ENCODE assay signal across 4 cellular contexts in genomic region chr4:118418396-118418795, GRCh38.
A peak's percentile ranks its signal among the peaks of the same experiment; 100 is the strongest.
DNase-seq lines count a peak whose midpoint lies in the region; ATAC-seq, FAIRE-seq and TF ChIP-seq lines count a peak whose summit lies in the region.
"Not testable (repeated sequence)": the region's sequence is repeated elsewhere in the genome, so short reads cannot be mapped to it uniquely, and the experiment has no call there.

No MANE protein-coding gene starts in this region.

- not testable (repeated sequence) for H3K4me1 ChIP-seq in K562 (replicated peaks in 1 of 2; ENCODE audit: control insufficient read depth in 2 of 2, insufficient read depth in 2 of 2, low read length in 2 of 2); trophoblast cell (ENCODE audit: control insufficient read depth in 1 of 2, insufficient read depth in 2 of 2, low read length in 2 of 2)

- WGBS in K562 (ENCODE audit: insufficient coverage, low coverage, missing lambda C conversion rate), result 0% methylated on average over 2 of the region's 2 CpGs
- WGBS in trophoblast cell (ENCODE audit: extremely low coverage, insufficient coverage, insufficient read length), result no CpG with 5 or more reads among the region's 2 CpGs

- H3K79me2 ChIP-seq in K562 (ENCODE audit: control insufficient read depth, insufficient read depth, low read length); trophoblast cell (ENCODE audit: control insufficient read depth, insufficient read depth, low read length, poor library complexity): not testable (repeated sequence)

- H2BK120ac ChIP-seq in trophoblast cell (ENCODE audit: insufficient read depth, low read length, poor library complexity), result not testable (repeated sequence)

- not testable (repeated sequence) for ATAC-seq in K562

- not testable (repeated sequence) for H3K4ac ChIP-seq in trophoblast cell (ENCODE audit: low read depth, low read length)

- FAIRE-seq in K562 (lab: Jason Lieb, UNC), result not testable (repeated sequence)

- H2BK12ac ChIP-seq in trophoblast cell (ENCODE audit: low read length), result peak overlapping the region; percentile 40

- not testable (repeated sequence) for H3K14ac ChIP-seq in trophoblast cell (ENCODE audit: low read length)

- not testable (repeated sequence) for TF ChIP-seq EP300 in K562 (IDR thresholded peaks at IDR 0.05; ENCODE audit: low read length)

- BruUV-seq in K562 (replicated peaks; lab: Mats Ljungman, UMichigan), result not testable (repeated sequence)

- not testable (repeated sequence) for H3K27me3 ChIP-seq in K562 (ENCODE audit: control insufficient read depth in 2 of 2, insufficient read depth in 2 of 2, low read length in 2 of 2); trophoblast cell (ENCODE audit: insufficient read depth, low read length)

- H4K8ac ChIP-seq in trophoblast cell (ENCODE audit: low read depth, low read length), result not testable (repeated sequence)

- intact Hi-C loops in K562 (cut with micrococcal nuclease), result not testable (repeated sequence)

- not testable (repeated sequence) for TF ChIP-seq CTCF in NB4 (IDR thresholded peaks at IDR 0.05; ENCODE audit: low read depth, low read length); K562 (IDR thresholded peaks at IDR 0.05 in 2 of 3, conservative IDR thresholded peaks at IDR 0.05 in 1 of 3; ENCODE audit: insufficient read depth in 2 of 3, low read depth in 1 of 3, low read length in 3 of 3)

- not testable (repeated sequence) for H2BK5ac ChIP-seq in trophoblast cell (ENCODE audit: low read depth, low read length, poor library complexity)

- H3K27ac ChIP-seq in K562 (ENCODE audit: extremely low read depth, low read depth, low read length); trophoblast cell (ENCODE audit: low read depth, low read length): not testable (repeated sequence)

- peak; percentile 75 for DNase-seq in NB4 (ENCODE audit: low read depth)
- peak; percentile 6 for DNase-seq in SIG-M5 treated with dmso at 0.1 percent for 504 hours (lab: John Stamatoyannopoulos, UW; ENCODE audit: unreplicated experiment)
- not testable (repeated sequence) for DNase-seq in K562 (ENCODE audit: extremely low read depth in 1 of 4, low spot score in 3 of 4); trophoblast cell

- not testable (repeated sequence) for H3K9ac ChIP-seq in K562 (ENCODE audit: insufficient read depth in 1 of 2, low read depth in 2 of 2, low read length in 2 of 2); trophoblast cell (ENCODE audit: low read length)

- peak overlapping the region; percentile 73 for H3K4me3 ChIP-seq in NB4 (ENCODE audit: low read depth, low read length)
- not testable (repeated sequence) for H3K4me3 ChIP-seq in K562; trophoblast cell (ENCODE audit: low read depth, low read length)

- CTCF ChIA-PET in K562 (lab: Yijun Ruan, JAX; ENCODE audit: low intra/inter-chr PET ratio), result not testable (repeated sequence)

- H4K12ac ChIP-seq in trophoblast cell (ENCODE audit: low read depth, low read length), result not testable (repeated sequence)

- not testable (repeated sequence) for H3K36me3 ChIP-seq in K562 (ENCODE audit: control insufficient read depth, insufficient read depth, low read length); trophoblast cell (ENCODE audit: control insufficient read depth in 1 of 2, insufficient read depth in 2 of 2, low read length in 2 of 2)

- H4K20me1 ChIP-seq in K562 (replicated peaks; ENCODE audit: control insufficient read depth, insufficient read depth, low read length), result not testable (repeated sequence)

- H3K4me2 ChIP-seq in K562 (ENCODE audit: insufficient read depth, low read length); trophoblast cell (ENCODE audit: low read length): not testable (repeated sequence)

- not testable (repeated sequence) for H3K23ac ChIP-seq in trophoblast cell (ENCODE audit: low read length)

- H3K18ac ChIP-seq in trophoblast cell (ENCODE audit: low read length), result not testable (repeated sequence)

- not testable (repeated sequence) for H3K9me1 ChIP-seq in K562 (ENCODE audit: control insufficient read depth, insufficient read depth, low read length)

- not testable (repeated sequence) for H2AFZ ChIP-seq in K562 (ENCODE audit: low read depth, low read length); trophoblast cell (ENCODE audit: insufficient read depth, low read length, poor library complexity)

- H2AK5ac ChIP-seq in trophoblast cell (ENCODE audit: low read length), result not testable (repeated sequence)

- not testable (repeated sequence) for H3K79me1 ChIP-seq in trophoblast cell (ENCODE audit: low read length)

- POLR2A ChIA-PET in K562 (lab: Yijun Ruan, JAX), result not testable (repeated sequence)

- in situ Hi-C loops in K562 (cut with MboI), result not testable (repeated sequence)

- TF ChIP-seq RAD21 in K562 (CRISPR knock-in tag; conservative IDR thresholded peaks at IDR 0.05 in 1 of 2, IDR thresholded peaks at IDR 0.05 in 1 of 2), result not testable (repeated sequence)

- TF ChIP-seq POLR2A in NB4 (IDR thresholded peaks at IDR 0.05; ENCODE audit: extremely low read depth, insufficient read length); K562 (conservative IDR thresholded peaks at IDR 0.05): not testable (repeated sequence)

- H4K91ac ChIP-seq in trophoblast cell (ENCODE audit: low read depth, low read length), result peak overlapping the region; percentile 24

- not testable (repeated sequence) for H3K9me3 ChIP-seq in K562 (replicated peaks; ENCODE audit: control insufficient read depth, insufficient read depth, low read depth, low read length); trophoblast cell (ENCODE audit: insufficient read depth, low read depth, low read length)

TF ChIP-seq in K562, 482 proteins besides CTCF, POLR2A, EP300 and RAD21:
- peak; percentile 53 for TF ChIP-seq USF2 (CRISPR knock-in tag; IDR thresholded peaks at IDR 0.05)
- TF ChIP-seq TFE3 (CRISPR knock-in tag; IDR thresholded peaks at IDR 0.05), result 0 out of 2 replicates have a peak, but pooled peaks have one; percentile 12
